13 cellular contexts compared by ENCODE assay signal in the genomic region with DNA sequence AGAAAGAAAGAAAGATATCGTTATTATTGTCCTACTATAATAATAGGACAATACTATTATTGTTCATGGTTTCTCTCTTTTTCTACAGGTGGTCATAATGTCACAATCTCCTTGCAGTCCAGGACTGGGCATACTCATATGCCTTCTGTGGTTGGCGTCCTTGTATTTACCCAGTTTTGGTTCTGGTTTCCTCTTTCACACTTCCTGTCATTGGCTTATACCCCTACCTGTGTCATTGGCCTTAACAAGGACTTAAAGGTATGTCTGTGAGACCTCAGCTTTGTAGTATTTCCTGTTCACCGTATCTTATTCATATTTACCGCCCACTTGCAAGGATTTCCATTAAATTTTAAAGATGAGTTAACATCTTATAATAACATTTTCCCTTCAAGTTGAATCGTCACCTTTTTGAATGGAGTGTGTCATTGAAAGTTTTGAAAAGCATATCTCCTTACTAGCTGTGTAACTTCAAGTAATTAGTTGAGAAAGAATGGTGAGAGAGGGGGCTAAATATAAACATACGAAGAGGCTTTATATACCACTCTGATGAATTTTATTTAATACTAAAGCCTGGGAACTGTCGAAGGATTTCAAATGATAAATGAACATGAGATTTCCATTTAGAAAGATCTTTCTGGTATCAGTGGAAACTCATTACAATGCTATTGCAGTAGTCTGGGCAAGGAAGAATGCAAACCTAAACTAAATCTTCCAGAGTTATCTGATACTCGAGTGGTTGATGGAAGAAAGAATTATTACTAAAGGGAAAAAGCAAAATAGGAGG. TPM values are rescaled to one million over a fixed set of nuclear protein-coding genes. Genes with fewer than 3 reads are reported as not detected.
DNase-seq lines count a peak whose midpoint lies in the region; ATAC-seq and TF ChIP-seq lines count a peak whose summit lies in the region.
"Had no signal": no experiment of that assay in that cellular context is flagged by ENCODE, and none has a peak within 500 bp of the region (broad histone marks: within the 10 kb centered on the region; RNA-seq: fewer than 3 reads in every experiment).

No MANE protein-coding gene starts in this region.

- peaks cover 44% of the 10 kb centered on the region for H3K4me1 ChIP-seq in ACC112 (ENCODE audit: control insufficient read depth, insufficient read depth, low read length, unreplicated experiment)
- H3K4me1 ChIP-seq in GM23338 (ENCODE audit: insufficient read depth), result peaks cover 35% of the 10 kb centered on the region

- no peaks in the 10 kb centered on the region for H3K27me3 Mint-ChIP-seq in GM23338 (ENCODE audit: insufficient read depth, low read depth, poor library complexity)
- no peaks in the 10 kb centered on the region for H3K27me3 Mint-ChIP-seq in activated T-helper 2 cell treated with anti-CD3 and anti-CD28 coated beads, Interferon-gamma antibody, Interleukin-2, Interleukin-4, amounts not matched to agents 10 μg/mL and 5 μg/mL and 100 μg/mL, durations not matched to agents 14 hours and 24 hours and 36 hours (ENCODE audit: low read depth)
- H3K27me3 Mint-ChIP-seq in naive thymus-derived CD8-positive, alpha-beta T cell, result no peaks in the 10 kb centered on the region
- H3K27me3 Mint-ChIP-seq: T-cell had no signal

- H3K9me2 ChIP-seq in GM23338 (ENCODE audit: insufficient read depth), result no peaks in the 10 kb centered on the region

- H3K27me3 ChIP-seq in ACC112 (ENCODE audit: insufficient read depth, low read length) (no peaks in the 10 kb centered on the region), GM23338 (ENCODE audit: insufficient read depth) (no peaks in the 10 kb centered on the region)

- H3K36me3 ChIP-seq in ACC112 (ENCODE audit: insufficient read depth, low read length) (peaks cover 22% of the 10 kb centered on the region), GM23338 (ENCODE audit: insufficient read depth) (peaks cover 9% of the 10 kb centered on the region; the same call in 1 of the 2 replicates)

- H4K20me1 ChIP-seq in GM23338 (replicated peaks; ENCODE audit: insufficient read depth), result no peaks in the 10 kb centered on the region

- H3K27ac Mint-ChIP-seq in GM23338, result peak overlapping the region; percentile 25
- peak overlapping the region; percentile 73 for H3K27ac Mint-ChIP-seq in activated T-helper 2 cell treated with anti-CD3 and anti-CD28 coated beads, Interferon-gamma antibody, Interleukin-2, Interleukin-4, amounts not matched to agents 10 μg/mL and 5 μg/mL and 100 μg/mL, durations not matched to agents 14 hours and 24 hours and 36 hours
- peak overlapping the region in 6 of 10 donors; percentile 2 to 40 (median 27) for H3K27ac Mint-ChIP-seq in naive thymus-derived CD8-positive, alpha-beta T cell

- H2AFZ ChIP-seq in ACC112 (ENCODE audit: low read length, unreplicated experiment) (no peak overlapping the region), GM23338 (no peak overlapping the region)

- peak overlapping the region; percentile 37 for H3K4me3 ChIP-seq in ACC112 (ENCODE audit: low read depth, low read length)
- no peak overlapping the region for H3K4me3 ChIP-seq in GM23338

- H3K4me3 Mint-ChIP-seq in GM23338, result no peak overlapping the region
- peak overlapping the region; percentile 1 for H3K4me3 Mint-ChIP-seq in activated T-helper 2 cell treated with anti-CD3 and anti-CD28 coated beads, Interferon-gamma antibody, Interleukin-2, Interleukin-4, amounts not matched to agents 10 μg/mL and 5 μg/mL and 100 μg/mL, durations not matched to agents 14 hours and 24 hours and 36 hours (ENCODE audit: low read depth)
- H3K4me3 Mint-ChIP-seq in naive thymus-derived CD8-positive, alpha-beta T cell, result no peak overlapping the region
- H3K4me3 Mint-ChIP-seq: T-cell had no signal

- POLR2A ChIA-PET in naive thymus-derived CD8-positive, alpha-beta T cell (lab: Charles Lee), result no interaction called here

- H3K4me1 Mint-ChIP-seq in GM23338, result peaks cover 20% of the 10 kb centered on the region; the same call in 2 of the 3 replicates
- H3K4me1 Mint-ChIP-seq in activated T-helper 2 cell treated with anti-CD3 and anti-CD28 coated beads, Interferon-gamma antibody, Interleukin-2, Interleukin-4, amounts not matched to agents 10 μg/mL and 5 μg/mL and 100 μg/mL, durations not matched to agents 14 hours and 24 hours and 36 hours (ENCODE audit: low read depth), result peaks cover 21% of the 10 kb centered on the region
- peaks cover 4 to 18% (median 10%) of the 10 kb centered on the region in 4 donors for H3K4me1 Mint-ChIP-seq in naive thymus-derived CD8-positive, alpha-beta T cell

- H3K36me3 Mint-ChIP-seq in GM23338 (ENCODE audit: low read depth), result peaks cover 31% of the 10 kb centered on the region
- peaks cover 44% of the 10 kb centered on the region for H3K36me3 Mint-ChIP-seq in activated T-helper 2 cell treated with anti-CD3 and anti-CD28 coated beads, Interferon-gamma antibody, Interleukin-2, Interleukin-4, amounts not matched to agents 10 μg/mL and 5 μg/mL and 100 μg/mL, durations not matched to agents 14 hours and 24 hours and 36 hours (ENCODE audit: low read depth)
- H3K36me3 Mint-ChIP-seq in naive thymus-derived CD8-positive, alpha-beta T cell, result peaks cover 6 to 67% (median 8%) of the 10 kb centered on the region in 3 donors

- TF ChIP-seq CTCF in GM23338 (conservative IDR thresholded peaks at IDR 0.05; ENCODE audit: low read depth in 2 of 2), result no peak

- H3K4me2 ChIP-seq in GM23338, result 0 out of 2 replicates have a peak overlapping the region, but pooled peaks have one; percentile 39

- no peak for ATAC-seq in GM23338
- ATAC-seq in naive thymus-derived CD8-positive, alpha-beta T cell, result no peak
- no peak for ATAC-seq in HG03378 (IDR thresholded peaks at IDR 0.05; ENCODE audit: unreplicated experiment)

- intact Hi-C loops in activated T-helper 2 cell treated with anti-CD3 and anti-CD28 coated beads, Interferon-gamma antibody, Interleukin-2, Interleukin-4, amounts not matched to agents 10 μg/mL and 5 μg/mL and 100 μg/mL, durations not matched to agents 14 hours and 24 hours and 36 hours (cut with micrococcal nuclease), result loop anchor here (1.0 to 5.0 kb wide), 2 partner anchors 34 to 93 kb away; partner anchors contain the start of gene HTR2B

- H3K9me3 Mint-ChIP-seq in GM23338, result no peaks in the 10 kb centered on the region
- no peaks in the 10 kb centered on the region for H3K9me3 Mint-ChIP-seq in activated T-helper 2 cell treated with anti-CD3 and anti-CD28 coated beads, Interferon-gamma antibody, Interleukin-2, Interleukin-4, amounts not matched to agents 10 μg/mL and 5 μg/mL and 100 μg/mL, durations not matched to agents 14 hours and 24 hours and 36 hours
- no peaks in the 10 kb centered on the region for H3K9me3 Mint-ChIP-seq in naive thymus-derived CD8-positive, alpha-beta T cell
- H3K9me3 Mint-ChIP-seq: T-cell had no signal

- H3F3A ChIP-seq in GM23338 (replicated peaks; ENCODE audit: low read depth), result no peaks in the 10 kb centered on the region; the same call in 1 of the 2 replicates

- no peak for DNase-seq in GM23338 (ENCODE audit: low spot score)
- DNase-seq in activated T-helper 2 cell treated with anti-CD3 and anti-CD28 coated beads, Interferon-gamma antibody, Interleukin-2, Interleukin-4, amounts not matched to agents 10 μg/mL and 5 μg/mL and 100 μg/mL, durations not matched to agents 14 hours and 24 hours and 36 hours (ENCODE audit: low spot score), result no peak
- no peak for DNase-seq in naive thymus-derived CD8-positive, alpha-beta T cell
- DNase-seq in SK-N-DZ (ENCODE audit: low spot score), result no peak
- DNase-seq in stimulated activated CD4-positive, alpha-beta T cell treated with anti-CD3 and anti-CD28 coated beads, Interleukin-4, amount 100 ng/mL, for 1 hour, result no peak
- DNase-seq in NCI-H2029 treated with DMSO at 0.1 percent for 48 hours (lab: John Stamatoyannopoulos, UW), result no peak
- DNase-seq: aorta, Caco-2, hippocampal formation, NCI-H2029, T-cell had no signal

- H3K27ac ChIP-seq in ACC112 (ENCODE audit: low read depth, low read length) (peak overlapping the region; percentile 98), GM23338 (ENCODE audit: low read depth) (peak overlapping the region; percentile 27)

- peaks cover 8% of the 10 kb centered on the region for H3K79me2 ChIP-seq in ACC112 (ENCODE audit: control insufficient read depth, insufficient read depth, low read length, unreplicated experiment)
- no peaks in the 10 kb centered on the region for H3K79me2 ChIP-seq in GM23338 (replicated peaks; ENCODE audit: insufficient read depth)

TF ChIP-seq in GM23338, 12 proteins besides CTCF, POLR2A, EP300 and RAD21 (continues in another document):
- no peak for TF ChIP-seq EZH2phosphoT487 (IDR thresholded peaks at IDR 0.05; ENCODE audit: unreplicated experiment)
- TF ChIP-seq POLR2AphosphoS5 (IDR thresholded peaks at IDR 0.05; ENCODE audit: low read depth), result no peak
- TF ChIP-seq ETS1 (IDR thresholded peaks at IDR 0.05), result no peak
- TF ChIP-seq NANOG (IDR thresholded peaks at IDR 0.05; ENCODE audit: borderline replicate concordance), result no peak

RNA-seq across cellular contexts. Expression of gene HTR2B, which starts 36.6 kb away (rescaled TPM):
- not detected in 2 replicates for total RNA-seq in GM23338 (2014; rRNA removed; shearing (Covaris generic))
- 0.16 and 0.47 TPM in 2 replicates for polyA plus RNA-seq in GM23338 (2016; fragmentation: Nextera tagmentation; extraction: Ambion mirVana)
- not detected in 2 replicates for total RNA-seq in activated T-helper 2 cell treated with anti-CD3 and anti-CD28 coated beads, Interferon-gamma antibody, Interleukin-2, Interleukin-4, amounts not matched to agents 10 μg/mL and 5 μg/mL and 100 μg/mL, durations not matched to agents 14 hours and 24 hours and 36 hours
- not detected for total RNA-seq in naive thymus-derived CD8-positive, alpha-beta T cell
- under 1 TPM in 2 of 3 donors, not detected in 1; 0.08 to 0.15 TPM for polyA plus RNA-seq in naive thymus-derived CD8-positive, alpha-beta T cell
- polyA plus RNA-seq in SK-N-DZ (2014; cell fraction: cytosol; rRNA removed), result not detected in 2 replicates
- not detected in 2 replicates for polyA plus RNA-seq in SK-N-DZ (2014; cell fraction: nucleus; rRNA removed)
- total RNA-seq: Caco-2 had no signal

RNA-seq across cellular contexts. Expression of gene ARMC9, which starts 37.0 kb away (rescaled TPM):
- total RNA-seq in GM23338 (2014; rRNA removed; shearing (Covaris generic)), result 56.0 and 63.6 TPM in 2 replicates
- 24.4 and 29.2 TPM in 2 replicates for polyA plus RNA-seq in GM23338 (2016; fragmentation: Nextera tagmentation; extraction: Ambion mirVana)
- total RNA-seq in activated T-helper 2 cell treated with anti-CD3 and anti-CD28 coated beads, Interferon-gamma antibody, Interleukin-2, Interleukin-4, amounts not matched to agents 10 μg/mL and 5 μg/mL and 100 μg/mL, durations not matched to agents 14 hours and 24 hours and 36 hours, result 2.5 and 3.3 TPM in 2 replicates
- 1 to 10 TPM; 1.7 to 2.0 TPM for total RNA-seq in naive thymus-derived CD8-positive, alpha-beta T cell
- 1 to 10 TPM in 2 of 3 donors, under 1 TPM in 1; 0.78 to 2.6 (median 2.2) TPM for polyA plus RNA-seq in naive thymus-derived CD8-positive, alpha-beta T cell
- polyA plus RNA-seq in SK-N-DZ (2014; cell fraction: cytosol; rRNA removed), result 18.7 and 23.3 TPM in 2 replicates
- 11.0 and 17.2 TPM in 2 replicates for polyA plus RNA-seq in SK-N-DZ (2014; cell fraction: nucleus; rRNA removed)

Comparison
In these comparisons a context has a peak if more than half of its experiments do, and no peak if none do; other contexts are left out.
1. RNA of gene ARMC9, which starts 37.0 kb away (total RNA-seq): 56.0 to 63.6 TPM in GM23338; 2.5 to 3.3 TPM in activated T-helper 2 cell treated with anti-CD3 and anti-CD28 coated beads, Interferon-gamma antibody, Interleukin-2, Interleukin-4, amounts not matched to agents 10 μg/mL and 5 μg/mL and 100 μg/mL, durations not matched to agents 14 hours and 24 hours and 36 hours and 1.7 to 2.0 TPM in naive thymus-derived CD8-positive, alpha-beta T cell; every median in the first group is over 10 times any median in the second.
2. Peak in every context shown above with its lines, with median percentiles within 50 percentile points of each other: H3K27ac Mint-ChIP-seq.